Comparison of ENCODE assay signal across 14 cellular contexts in genomic region chr19:11295665-11296245, GRCh38. TPM values are rescaled to one million over a fixed set of nuclear protein-coding genes. Genes with fewer than 3 reads are reported as not detected.
DNase-seq lines count a peak whose midpoint lies in the region; ATAC-seq and TF ChIP-seq lines count a peak whose summit lies in the region.
"Had no signal": no experiment of that assay in that cellular context is flagged by ENCODE, and none has a peak within 500 bp of the region (broad histone marks: within the 10 kb centered on the region; RNA-seq: fewer than 3 reads in every experiment).

Gene TSPAN16, plus strand, starts transcription at chr19:11296160. Its CDS starts 138 bp downstream, at chr19:11296298.

- intact Hi-C loops in head of caudate nucleus (cut with DNase I) = loop anchor here (10.0 kb wide), 2 partner anchors 49 to 189 kb away; partner anchors contain the start of genes CCDC159, ELAVL3 and TMEM205

- H3K27ac ChIP-seq in HL-60 (replicated peaks) = peak within 1 kb of the TSS; percentile 74
- peak within 1 kb of the TSS; percentile 16 for H3K27ac ChIP-seq in caudate nucleus (ENCODE audit: low read depth, low read length)

- H3K4me3 ChIP-seq in HL-60 (replicated peaks; ENCODE audit: insufficient read depth, low read length) = no peak within 1 kb of the TSS

- no peak for TF ChIP-seq CTCF in HL-60 (IDR thresholded peaks at IDR 0.05; ENCODE audit: insufficient read depth, low read length)
- no peak for TF ChIP-seq CTCF in progenitor cell of endocrine pancreas (IDR thresholded peaks at IDR 0.05; ENCODE audit: unreplicated experiment)

- no peak within 1 kb of the TSS for H3K4me3 Mint-ChIP-seq in progenitor cell of endocrine pancreas (ENCODE audit: low read depth)
- H3K4me3 Mint-ChIP-seq: natural killer cell treated with Interleukin-12 subunit alpha and Interleukin-12 subunit beta and Interleukin-15 and Interleukin-18, amount 100 ng/mL, for 72 hours had no signal

- no peaks in the 10 kb centered on the region for H3K36me3 Mint-ChIP-seq in progenitor cell of endocrine pancreas (ENCODE audit: insufficient read depth)
- H3K36me3 Mint-ChIP-seq: natural killer cell treated with Interleukin-12 subunit alpha and Interleukin-12 subunit beta and Interleukin-15 and Interleukin-18, amount 100 ng/mL, for 72 hours had no signal

- H3K27me3 ChIP-seq in HL-60 (ENCODE audit: insufficient read depth, poor library complexity, severe bottlenecking) = no peaks in the 10 kb centered on the region

- peak within 1 kb of the TSS; percentile 12 for H3K27ac Mint-ChIP-seq in progenitor cell of endocrine pancreas

- peak; percentile 64 for DNase-seq in DMS 273 (lab: John Stamatoyannopoulos, UW; ENCODE audit: unreplicated experiment)
- no peak for DNase-seq in HL-60 (ENCODE audit: low read depth in 1 of 2, low spot score in 1 of 2)
- no peak for DNase-seq in caudate nucleus (lab: John Stamatoyannopoulos, UW)
- no peak for DNase-seq in progenitor cell of endocrine pancreas (ENCODE audit: low spot score, unreplicated experiment)
- DNase-seq in anterior cingulate cortex (lab: John Stamatoyannopoulos, UW) = no peak
- DNase-seq in cortex of kidney (lab: John Stamatoyannopoulos, UW) = no peak
- no peak for DNase-seq in head of caudate nucleus
- DNase-seq: activated CD8-positive, alpha-beta memory T cell treated with anti-CD3 and anti-CD28 coated beads, Interleukin-2, amount 50 U/mL, for 48 hours; effector CD4-positive, alpha-beta T cell; NCI-H187; small intestine had no signal

- ATAC-seq in GM21526 (IDR thresholded peaks at IDR 0.05; ENCODE audit: low FRiP score, unreplicated experiment) = no peak
- ATAC-seq: left lobe of liver; natural killer cell treated with Interleukin-12 subunit alpha and Interleukin-12 subunit beta and Interleukin-15 and Interleukin-18, amount 100 ng/mL, for 72 hours had no signal

- H3K4me1 Mint-ChIP-seq in progenitor cell of endocrine pancreas (ENCODE audit: low read depth) = peaks cover 4% of the 10 kb centered on the region

- peaks cover 3% of the 10 kb centered on the region for H3K27me3 Mint-ChIP-seq in progenitor cell of endocrine pancreas

- no peaks in the 10 kb centered on the region for H3K9me3 Mint-ChIP-seq in progenitor cell of endocrine pancreas (ENCODE audit: low read depth)
- H3K9me3 Mint-ChIP-seq: natural killer cell treated with Interleukin-12 subunit alpha and Interleukin-12 subunit beta and Interleukin-15 and Interleukin-18, amount 100 ng/mL, for 72 hours had no signal

RNA-seq across cellular contexts. Expression of gene TSPAN16, which starts in this region (rescaled TPM):
- total RNA-seq in progenitor cell of endocrine pancreas = not detected in 2 replicates
- total RNA-seq: left lobe of liver; natural killer cell treated with Interleukin-12 subunit alpha and Interleukin-12 subunit beta and Interleukin-15 and Interleukin-18, amount 100 ng/mL, for 72 hours had no signal
